In the genomic region with DNA sequence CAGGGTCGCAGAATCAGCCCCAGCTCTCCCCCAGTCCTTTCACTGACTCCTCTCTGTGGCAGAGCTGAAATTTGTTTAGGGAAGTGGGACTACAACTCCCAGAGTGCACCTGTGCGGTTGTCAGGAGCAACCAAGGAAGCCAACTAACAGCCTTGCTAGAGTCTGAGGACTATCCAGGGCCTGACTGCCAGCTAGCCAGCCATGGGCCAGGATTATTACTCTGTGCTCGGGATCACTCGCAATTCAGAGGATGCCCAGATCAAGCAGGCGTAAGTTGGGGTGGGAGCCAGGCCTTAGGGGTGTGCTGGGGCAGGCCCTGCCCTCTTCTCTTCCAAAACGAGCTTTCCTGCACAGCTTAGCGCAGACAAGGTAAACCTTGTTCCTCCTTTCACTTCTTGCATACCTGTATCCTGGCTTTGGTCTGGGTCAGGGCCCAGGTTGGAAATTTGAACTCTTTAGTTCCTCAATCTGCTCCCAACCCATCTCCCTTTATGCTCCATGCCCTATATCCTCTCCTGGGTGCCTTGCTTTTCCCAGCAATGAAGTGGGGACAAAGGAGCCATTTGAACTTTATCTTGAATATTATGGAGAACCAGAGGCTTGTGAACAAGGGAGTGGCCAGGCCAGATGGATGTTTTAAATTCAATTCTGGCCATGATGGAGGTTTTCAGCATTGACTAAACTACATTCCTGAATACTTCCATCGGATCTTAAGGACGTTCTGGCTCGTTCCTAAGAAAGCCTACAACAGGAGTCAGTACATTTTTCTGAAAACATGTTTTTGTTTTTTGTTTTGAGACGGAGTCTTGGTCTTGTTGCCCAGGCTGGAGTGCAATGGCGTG, we compare ENCODE assay signal across 9 cellular contexts. TPM values are rescaled to one million over a fixed set of nuclear protein-coding genes. Genes with fewer than 3 reads are reported as not detected.
DNase-seq lines count a peak whose midpoint lies in the region; ATAC-seq, FAIRE-seq and TF ChIP-seq lines count a peak whose summit lies in the region.
"Had no signal": no experiment of that assay in that cellular context is flagged by ENCODE, and none has a peak within 500 bp of the region (broad histone marks: within the 10 kb centered on the region; RNA-seq: fewer than 3 reads in every experiment).

A gene with protein sequence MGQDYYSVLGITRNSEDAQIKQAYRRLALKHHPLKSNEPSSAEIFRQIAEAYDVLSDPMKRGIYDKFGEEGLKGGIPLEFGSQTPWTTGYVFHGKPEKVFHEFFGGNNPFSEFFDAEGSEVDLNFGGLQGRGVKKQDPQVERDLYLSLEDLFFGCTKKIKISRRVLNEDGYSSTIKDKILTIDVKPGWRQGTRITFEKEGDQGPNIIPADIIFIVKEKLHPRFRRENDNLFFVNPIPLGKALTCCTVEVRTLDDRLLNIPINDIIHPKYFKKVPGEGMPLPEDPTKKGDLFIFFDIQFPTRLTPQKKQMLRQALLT (plus strand): TSS at position 158 of the 842 bp plus-strand sequence. CDS start 44 bp downstream, at position 202.

- H3K4me1 ChIP-seq in SJCRH30 = peaks cover 17% of the 10 kb centered on the region
- no peaks in the 10 kb centered on the region for H3K4me1 ChIP-seq in gastroesophageal sphincter
- H3K4me1 ChIP-seq: gastrocnemius medialis had no signal

- no peak within 1 kb of the TSS for H3K4me3 ChIP-seq in SJCRH30
- H3K4me3 ChIP-seq in gastroesophageal sphincter = no peak within 1 kb of the TSS
- H3K4me3 ChIP-seq: gastrocnemius medialis had no signal

- FAIRE-seq in frontal cortex (lab: Jason Lieb, UNC) = no peak

- H3K36me3 ChIP-seq in SJCRH30 (no peaks in the 10 kb centered on the region), gastroesophageal sphincter (no peaks in the 10 kb centered on the region)
- H3K36me3 ChIP-seq: gastrocnemius medialis had no signal

- ATAC-seq in HG03571 (IDR thresholded peaks at IDR 0.05; ENCODE audit: unreplicated experiment) (peak; percentile 84), gastroesophageal sphincter (no peak)
- ATAC-seq in stimulated activated naive CD8-positive, alpha-beta T cell treated with anti-CD3 and anti-CD28 coated beads, Interleukin-15, Interleukin-2, amounts not matched to agents 100 U/mL and 50 U/mL, for 24 hours = peak; percentile 52

- no peaks in the 10 kb centered on the region; the same call in 1 of the 2 replicates for H3K9me3 ChIP-seq in SJCRH30 (replicated peaks)
- H3K9me3 ChIP-seq in gastroesophageal sphincter = no peaks in the 10 kb centered on the region
- H3K9me3 ChIP-seq: gastrocnemius medialis had no signal

- DNase-seq in ELR (ENCODE audit: low read depth) = peak; percentile 63
- DNase-seq in GM20000 (ENCODE audit: low spot score) = peak; percentile 86
- DNase-seq in SJCRH30 = peak; percentile 59 to 78
- DNase-seq in frontal cortex (ENCODE audit: low spot score in 2 of 2) = peak; percentile 19 to 48
- no peak for DNase-seq in stimulated activated naive CD8-positive, alpha-beta T cell treated with anti-CD3 and anti-CD28 coated beads, Interleukin-15, Interleukin-2, amounts not matched to agents 100 U/mL and 50 U/mL, for 24 hours
- no peak for DNase-seq in amniotic stem cell (lab: John Stamatoyannopoulos, UW)
- DNase-seq: gastrocnemius medialis had no signal

- 80 to 92% methylated on average over 7 to 10 of the region's 12 CpGs for WGBS in gastroesophageal sphincter (ENCODE audit: low coverage in 1 of 2), 2 donors

- TF ChIP-seq POLR2A in gastroesophageal sphincter (IDR thresholded peaks at IDR 0.05) = no peak

- TF ChIP-seq CTCF in GM20000 (IDR thresholded peaks at IDR 0.05; ENCODE audit: extremely low read depth, missing control alignments) (no peak), gastroesophageal sphincter (IDR thresholded peaks at IDR 0.05) (no peak)

- no peaks in the 10 kb centered on the region for H3K27me3 ChIP-seq in SJCRH30
- no peaks in the 10 kb centered on the region for H3K27me3 ChIP-seq in gastroesophageal sphincter
- H3K27me3 ChIP-seq: gastrocnemius medialis had no signal

- H3K27ac ChIP-seq in SJCRH30 (peak within 1 kb of the TSS; percentile 15; the same call in 1 of the 2 replicates), gastroesophageal sphincter (no peak within 1 kb of the TSS)
- H3K27ac ChIP-seq: gastrocnemius medialis had no signal

- no peak for TF ChIP-seq EP300 in gastroesophageal sphincter (IDR thresholded peaks at IDR 0.05)

RNA-seq across cellular contexts. Expression of the gene that starts here (rescaled TPM):
- total RNA-seq in SJCRH30 (2014; rRNA removed; shearing (Covaris generic)) = not detected in 2 replicates
- total RNA-seq in frontal cortex (not detected), gastroesophageal sphincter (not detected)
- total RNA-seq: gastrocnemius medialis had no signal

Comparison
In these comparisons a context has a peak if more than half of its experiments do, and no peak if none do; other contexts are left out.
1. Peak in DNase-seq and H3K27ac ChIP-seq in SJCRH30; RNA of the gene not detected or under 1 TPM.
2. Peak in DNase-seq in frontal cortex; RNA of the gene not detected or under 1 TPM.
3. DNase-seq: peak in ELR (single experiment) and GM20000 (single experiment); none in stimulated activated naive CD8-positive, alpha-beta T cell treated with anti-CD3 and anti-CD28 coated beads, Interleukin-15, Interleukin-2, amounts not matched to agents 100 U/mL and 50 U/mL, for 24 hours (single experiment) and amniotic stem cell (single experiment).